Comparison of ENCODE assay signal across 16 cellular contexts in genomic region chr1:228511539-228512445, GRCh38.
"Had no signal": no experiment of that assay in that cellular context is flagged by ENCODE, and none has a peak within 500 bp of the region (broad histone marks: within the 10 kb centered on the region; RNA-seq: fewer than 3 reads in every experiment).

No MANE protein-coding gene starts in this region.

- DNase-seq: activated CD4-positive, alpha-beta T cell treated with anti-CD3 and anti-CD28 coated beads for 1 hour; activated gamma-delta T cell treated with Interleukin-2 at 50 U/mL for 16 hours; effector memory CD8-positive, alpha-beta T cell; esophagus squamous epithelium; midbrain; nephron progenitor cell; stimulated activated CD4-positive, alpha-beta T cell treated with anti-CD3 and anti-CD28 coated beads, Interleukin-15, amount 100 ng/mL, for 24 hours; stimulated activated CD4-positive, alpha-beta T cell treated with anti-CD3 and anti-CD28 coated beads, Interleukin-2, amount 100 ng/mL, for 48 hours; stimulated activated naive B cell treated with anti-CD40 and anti-IgM and Interleukin-4, amounts not matched to agents 10 μg/mL and 1 μg/mL and 100 μg/mL, for 72 hours; SW 1271; WERI-Rb-1 had no signal

- H3K27ac ChIP-seq: cardiac muscle cell, esophagus squamous epithelium, skin epidermis, WERI-Rb-1 had no signal

- ATAC-seq: effector memory CD8-positive, alpha-beta T cell; left colon; stimulated activated naive B cell treated with anti-CD40 and anti-IgM and Interleukin-4, amounts not matched to agents 10 μg/mL and 1 μg/mL and 100 μg/mL, for 72 hours had no signal

- H3K9me3 ChIP-seq: esophagus squamous epithelium had no signal

- H3K36me3 Mint-ChIP-seq: activated naive CD4-positive, alpha-beta T cell treated with anti-CD3 and anti-CD28 coated beads, Interleukin-2, amount 50 U/mL, for 72 hours; stimulated activated naive B cell treated with anti-CD40 and anti-IgM and Interleukin-4, amounts not matched to agents 10 μg/mL and 1 μg/mL and 100 μg/mL, for 72 hours had no signal

- H3K4me3 ChIP-seq: cardiac muscle cell, esophagus squamous epithelium, lung, skin epidermis had no signal

- H3K9me3 Mint-ChIP-seq: activated naive CD4-positive, alpha-beta T cell treated with anti-CD3 and anti-CD28 coated beads, Interleukin-2, amount 50 U/mL, for 72 hours; effector memory CD8-positive, alpha-beta T cell; stimulated activated naive B cell treated with anti-CD40 and anti-IgM and Interleukin-4, amounts not matched to agents 10 μg/mL and 1 μg/mL and 100 μg/mL, for 72 hours had no signal

- H3K4me1 Mint-ChIP-seq: nephron progenitor cell; stimulated activated naive B cell treated with anti-CD40 and anti-IgM and Interleukin-4, amounts not matched to agents 10 μg/mL and 1 μg/mL and 100 μg/mL, for 72 hours had no signal

- H3K36me3 ChIP-seq: cardiac muscle cell, esophagus squamous epithelium, WERI-Rb-1 had no signal

- H3K4me3 Mint-ChIP-seq: effector memory CD8-positive, alpha-beta T cell; nephron progenitor cell; stimulated activated naive B cell treated with anti-CD40 and anti-IgM and Interleukin-4, amounts not matched to agents 10 μg/mL and 1 μg/mL and 100 μg/mL, for 72 hours had no signal

- H3K27ac Mint-ChIP-seq: nephron progenitor cell; stimulated activated naive B cell treated with anti-CD40 and anti-IgM and Interleukin-4, amounts not matched to agents 10 μg/mL and 1 μg/mL and 100 μg/mL, for 72 hours had no signal
